18 cellular contexts compared by ENCODE assay signal in the genomic region with DNA sequence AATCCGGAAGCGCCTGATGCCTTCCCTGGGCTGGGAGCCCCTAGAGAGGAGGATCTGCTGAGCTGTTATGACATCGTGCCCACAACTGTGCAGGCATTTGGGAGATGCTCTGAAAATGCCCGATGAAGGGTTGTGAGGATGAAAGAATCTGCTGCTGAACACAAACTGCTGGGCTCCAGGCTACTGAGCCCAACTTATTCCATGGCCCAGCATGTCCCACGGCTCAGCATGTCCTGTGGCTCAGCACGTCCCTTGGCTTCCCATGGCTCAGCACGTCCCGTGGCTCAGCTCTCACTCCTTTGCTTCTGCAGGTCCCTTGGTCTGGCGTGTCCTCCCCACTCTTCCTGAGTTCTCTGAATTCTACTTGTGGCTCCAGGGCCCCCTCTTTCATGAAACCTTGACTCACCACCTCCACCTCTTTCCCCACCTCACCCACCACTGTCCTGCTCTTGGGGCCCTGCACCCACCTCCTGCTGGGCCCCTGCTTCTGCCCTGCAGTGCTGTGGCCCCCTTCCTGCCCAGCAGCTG.
"Had no signal": no experiment of that assay in that cellular context is flagged by ENCODE, and none has a peak within 500 bp of the region (broad histone marks: within the 10 kb centered on the region; RNA-seq: fewer than 3 reads in every experiment).

No MANE protein-coding gene starts in this region.

- H3K9ac ChIP-seq: KMS-11 had no signal

- H3K4me1 ChIP-seq: SJCRH30 had no signal

- H3K36me3 ChIP-seq: SJCRH30 had no signal

- H3K27ac ChIP-seq: KMS-11, SJCRH30 had no signal

- H3K4me2 ChIP-seq: KMS-11 had no signal

- H3K4me3 ChIP-seq: K562, SJCRH30 had no signal

- DNase-seq: NCI-H1048, NCI-H1105 treated with DMSO at 0.1 percent for 48 hours, NCI-H1417 treated with DMSO at 0.1 percent for 48 hours, NCI-H146, NCI-H1694 treated with DMSO at 0.1 percent for 48 hours, NCI-H1930, NCI-H2081, NCI-H2107, NCI-H2227 treated with DMSO at 0.1 percent for 48 hours, NCI-H524, NCI-H526 treated with DMSO at 0.1 percent for 48 hours, NCI-H774, RPMI8226, SHP77, SJCRH30 had no signal

- ATAC-seq: K562, SK-N-SH treated with all-trans-retinoic acid at 6 μM for 48 hours had no signal
